In genomic region chr13:109877809-109878208, GRCh38 we compare ENCODE assay signal across 38 cellular contexts.
"Had no signal": no experiment of that assay in that cellular context is flagged by ENCODE, and none has a peak within 500 bp of the region (broad histone marks: within the 10 kb centered on the region; RNA-seq: fewer than 3 reads in every experiment).

No MANE protein-coding gene starts in this region.

- H3K27me3 ChIP-seq: adrenal gland, ascending aorta, body of pancreas, brain microvascular endothelial cell, breast epithelium, cardiac muscle cell had no signal

- H3K4me3 ChIP-seq: adrenal gland, ascending aorta, body of pancreas, breast epithelium, cardiac muscle cell had no signal

- H3K9me3 ChIP-seq: adrenal gland, ascending aorta, body of pancreas, breast epithelium had no signal

- H3K4me1 Mint-ChIP-seq: activated naive CD4-positive, alpha-beta T cell treated with anti-CD3 and anti-CD28 coated beads, Interleukin-2, amount 50 U/mL, for 24 hours; activated naive CD8-positive, alpha-beta T cell treated with anti-CD3 and anti-CD28 coated beads for 36 hours; activated naive CD8-positive, alpha-beta T cell treated with anti-CD3 and anti-CD28 coated beads, Interleukin-2, amount 10 ng/mL, durations not matched to agents 7 days and 5 days; activated naive CD8-positive, alpha-beta T cell treated with anti-CD3 and anti-CD28 coated beads, Interleukin-2, amount 50 U/mL, for 24 hours; central memory CD8-positive, alpha-beta T cell had no signal

- H3K27me3 Mint-ChIP-seq: activated naive CD4-positive, alpha-beta T cell treated with anti-CD3 and anti-CD28 coated beads, Interleukin-2, amount 10 ng/mL, durations not matched to agents 7 days and 5 days; brain; central memory CD8-positive, alpha-beta T cell had no signal

- ATAC-seq: activated naive CD4-positive, alpha-beta T cell treated with anti-CD3 and anti-CD28 coated beads, Interleukin-2, amount 50 U/mL, for 72 hours; activated naive CD8-positive, alpha-beta T cell treated with anti-CD3 and anti-CD28 coated beads, Interleukin-2, amount 50 U/mL, for 24 hours; activated T-cell treated with anti-CD3 and anti-CD28 coated beads, Interleukin-2, amount 50 U/mL, for 4 hours; activated T-cell treated with anti-CD3 and anti-CD28 coated beads, Interleukin-2, amount 50 U/mL, for 72 hours; body of pancreas had no signal

- H3K4me1 ChIP-seq: breast epithelium had no signal

- H3K36me3 ChIP-seq: adrenal gland, ascending aorta, brain microvascular endothelial cell, breast epithelium, cardiac muscle cell had no signal

- H3K27ac Mint-ChIP-seq: activated naive CD4-positive, alpha-beta T cell treated with anti-CD3 and anti-CD28 coated beads for 36 hours; activated naive CD4-positive, alpha-beta T cell treated with anti-CD3 and anti-CD28 coated beads, Interleukin-2, amount 10 ng/mL, durations not matched to agents 7 days and 5 days; activated naive CD4-positive, alpha-beta T cell treated with anti-CD3 and anti-CD28 coated beads, Interleukin-2, amount 50 U/mL, for 24 hours; activated naive CD4-positive, alpha-beta T cell treated with anti-CD3 and anti-CD28 coated beads, Interleukin-2, amount 50 U/mL, for 72 hours; activated naive CD8-positive, alpha-beta T cell; activated naive CD8-positive, alpha-beta T cell treated with anti-CD3 and anti-CD28 coated beads for 36 hours; activated naive CD8-positive, alpha-beta T cell treated with anti-CD3 and anti-CD28 coated beads, Interleukin-2, amount 10 ng/mL, durations not matched to agents 7 days and 5 days; activated naive CD8-positive, alpha-beta T cell treated with anti-CD3 and anti-CD28 coated beads, Interleukin-2, amount 50 U/mL, for 24 hours; activated T-cell treated with anti-CD3 and anti-CD28 coated beads, Interleukin-2, amount 50 U/mL, for 24 hours; activated T-cell treated with anti-CD3 and anti-CD28 coated beads, Interleukin-2, amount 50 U/mL, for 72 hours; activated T-helper 1 cell treated with anti-CD3 and anti-CD28 coated beads, Interleukin-12 subunit alpha, Interleukin-12 subunit beta, Interleukin-2, Interleukin-4 antibody, amounts not matched to agents 30 ng/mL and 10 ng/mL and 1 ng/mL, durations not matched to agents 14 hours and 24 hours and 36 hours; activated T-helper 2 cell treated with anti-CD3 and anti-CD28 coated beads, Interferon-gamma antibody, Interleukin-2, Interleukin-4, amounts not matched to agents 10 μg/mL and 5 μg/mL and 100 μg/mL, durations not matched to agents 14 hours and 24 hours and 36 hours; brain had no signal

- H3K9me3 Mint-ChIP-seq: activated naive CD4-positive, alpha-beta T cell treated with anti-CD3 and anti-CD28 coated beads for 36 hours; activated naive CD4-positive, alpha-beta T cell treated with anti-CD3 and anti-CD28 coated beads, Interleukin-2, amount 10 ng/mL, durations not matched to agents 7 days and 5 days; activated naive CD4-positive, alpha-beta T cell treated with anti-CD3 and anti-CD28 coated beads, Interleukin-2, amount 50 U/mL, for 24 hours; activated naive CD4-positive, alpha-beta T cell treated with anti-CD3 and anti-CD28 coated beads, Interleukin-2, amount 50 U/mL, for 72 hours; activated naive CD8-positive, alpha-beta T cell treated with anti-CD3 and anti-CD28 coated beads for 36 hours; activated naive CD8-positive, alpha-beta T cell treated with anti-CD3 and anti-CD28 coated beads, Interleukin-2, amount 10 ng/mL, durations not matched to agents 7 days and 5 days; activated naive CD8-positive, alpha-beta T cell treated with anti-CD3 and anti-CD28 coated beads, Interleukin-2, amount 50 U/mL, for 24 hours; activated T-cell treated with anti-CD3 and anti-CD28 coated beads, Interleukin-2, amount 50 U/mL, for 24 hours; activated T-cell treated with anti-CD3 and anti-CD28 coated beads, Interleukin-2, amount 50 U/mL, for 4 hours; activated T-cell treated with anti-CD3 and anti-CD28 coated beads, Interleukin-2, amount 50 U/mL, for 72 hours; activated T-helper 1 cell treated with anti-CD3 and anti-CD28 coated beads, Interleukin-12 subunit alpha, Interleukin-12 subunit beta, Interleukin-2, Interleukin-4 antibody, amounts not matched to agents 30 ng/mL and 10 ng/mL and 1 ng/mL, durations not matched to agents 14 hours and 24 hours and 36 hours; activated T-helper 2 cell treated with anti-CD3 and anti-CD28 coated beads, Interferon-gamma antibody, Interleukin-2, Interleukin-4, amounts not matched to agents 10 μg/mL and 5 μg/mL and 100 μg/mL, durations not matched to agents 14 hours and 24 hours and 36 hours; brain; central memory CD8-positive, alpha-beta T cell had no signal

- DNase-seq: activated effector memory CD4-positive, alpha-beta T cell treated with anti-CD3 and anti-CD28 coated beads, Interleukin-2, amount 50 U/mL, for 16 hours; activated effector memory CD4-positive, alpha-beta T cell treated with Interleukin-2 at 50 U/mL for 16 hours; activated gamma-delta T cell; activated gamma-delta T cell treated with Interleukin-2 at 50 U/mL for 16 hours; activated naive CD4-positive, alpha-beta T cell; activated naive CD4-positive, alpha-beta T cell treated with anti-CD3 and anti-CD28 coated beads for 36 hours; activated naive CD4-positive, alpha-beta T cell treated with anti-CD3 and anti-CD28 coated beads, Interleukin-2, amount 10 ng/mL, durations not matched to agents 7 days and 5 days; activated naive CD4-positive, alpha-beta T cell treated with anti-CD3 and anti-CD28 coated beads, Interleukin-2, amount 50 U/mL, for 16 hours; activated naive CD4-positive, alpha-beta T cell treated with Interleukin-2 at 50 U/mL for 16 hours; activated naive CD8-positive, alpha-beta T cell treated with anti-CD3 and anti-CD28 coated beads for 36 hours; activated naive CD8-positive, alpha-beta T cell treated with anti-CD3 and anti-CD28 coated beads, Interleukin-2, amount 10 ng/mL, durations not matched to agents 7 days and 5 days; activated naive CD8-positive, alpha-beta T cell treated with anti-CD3 and anti-CD28 coated beads, Interleukin-2, amount 50 U/mL, for 24 hours; activated T-cell treated with anti-CD3 and anti-CD28 coated beads for 4 hours; activated T-cell treated with anti-CD3 and anti-CD28 coated beads, Interleukin-2, amount 50 U/mL, for 1 hour; activated T-cell treated with anti-CD3 and anti-CD28 coated beads, Interleukin-2, amount 50 U/mL, for 24 hours; activated T-cell treated with anti-CD3 and anti-CD28 coated beads, Interleukin-2, amount 50 U/mL, for 4 hours; activated T-cell treated with anti-CD3 and anti-CD28 coated beads, Interleukin-2, amount 50 U/mL, for 48 hours; activated T-cell treated with anti-CD3 and anti-CD28 coated beads, Interleukin-2, amount 50 U/mL, for 72 hours; adrenal gland; amniotic stem cell; amygdala; anterior cingulate cortex; aorta; body of pancreas; brain microvascular endothelial cell; caudate nucleus; central memory CD4-positive, alpha-beta T cell; cerebellar nuclear complex had no signal

- H3K36me3 Mint-ChIP-seq: activated naive CD4-positive, alpha-beta T cell treated with anti-CD3 and anti-CD28 coated beads, Interleukin-2, amount 10 ng/mL, durations not matched to agents 7 days and 5 days; activated naive CD4-positive, alpha-beta T cell treated with anti-CD3 and anti-CD28 coated beads, Interleukin-2, amount 50 U/mL, for 24 hours; activated naive CD4-positive, alpha-beta T cell treated with anti-CD3 and anti-CD28 coated beads, Interleukin-2, amount 50 U/mL, for 72 hours; activated naive CD8-positive, alpha-beta T cell; activated naive CD8-positive, alpha-beta T cell treated with anti-CD3 and anti-CD28 coated beads for 36 hours; activated naive CD8-positive, alpha-beta T cell treated with anti-CD3 and anti-CD28 coated beads, Interleukin-2, amount 10 ng/mL, durations not matched to agents 7 days and 5 days; brain had no signal

- H3K27ac ChIP-seq: adrenal gland, ascending aorta, body of pancreas, brain microvascular endothelial cell, breast epithelium, cardiac muscle cell had no signal

- H3K4me3 Mint-ChIP-seq: activated naive CD4-positive, alpha-beta T cell treated with anti-CD3 and anti-CD28 coated beads for 36 hours; activated naive CD4-positive, alpha-beta T cell treated with anti-CD3 and anti-CD28 coated beads, Interleukin-2, amount 10 ng/mL, durations not matched to agents 7 days and 5 days; activated naive CD4-positive, alpha-beta T cell treated with anti-CD3 and anti-CD28 coated beads, Interleukin-2, amount 50 U/mL, for 24 hours; activated naive CD8-positive, alpha-beta T cell; activated naive CD8-positive, alpha-beta T cell treated with anti-CD3 and anti-CD28 coated beads for 36 hours; activated naive CD8-positive, alpha-beta T cell treated with anti-CD3 and anti-CD28 coated beads, Interleukin-2, amount 10 ng/mL, durations not matched to agents 7 days and 5 days; activated naive CD8-positive, alpha-beta T cell treated with anti-CD3 and anti-CD28 coated beads, Interleukin-2, amount 50 U/mL, for 24 hours; activated T-cell treated with anti-CD3 and anti-CD28 coated beads, Interleukin-2, amount 50 U/mL, for 24 hours; activated T-cell treated with anti-CD3 and anti-CD28 coated beads, Interleukin-2, amount 50 U/mL, for 4 hours; activated T-cell treated with anti-CD3 and anti-CD28 coated beads, Interleukin-2, amount 50 U/mL, for 72 hours; activated T-helper 1 cell treated with anti-CD3 and anti-CD28 coated beads, Interleukin-12 subunit alpha, Interleukin-12 subunit beta, Interleukin-2, Interleukin-4 antibody, amounts not matched to agents 30 ng/mL and 10 ng/mL and 1 ng/mL, durations not matched to agents 14 hours and 24 hours and 36 hours; brain; central memory CD8-positive, alpha-beta T cell had no signal
